ENCODE assay signal across 10 cellular contexts in genomic region chr3:14391033-14391432, GRCh38. TPM values are rescaled to one million over a fixed set of nuclear protein-coding genes. Genes with fewer than 3 reads are reported as not detected.
DNase-seq lines count a peak whose midpoint lies in the region; ATAC-seq, FAIRE-seq and TF ChIP-seq lines count a peak whose summit lies in the region.
"Had no signal": no experiment of that assay in that cellular context is flagged by ENCODE, and none has a peak within 500 bp of the region (broad histone marks: within the 10 kb centered on the region; RNA-seq: fewer than 3 reads in every experiment).

No MANE protein-coding gene starts in this region.

- H2BK120ac ChIP-seq in H1 (replicated peaks; ENCODE audit: low read depth, low read length), result no peak overlapping the region

- TF ChIP-seq RAD21 in H1 (IDR thresholded peaks at IDR 0.05 in 1 of 2, conservative IDR thresholded peaks at IDR 0.05 in 1 of 2; ENCODE audit: low read depth in 2 of 2, low read length in 2 of 2), result no peak

- no peak overlapping the region for H2BK5ac ChIP-seq in H1 (ENCODE audit: low read depth, low read length)

- H3K79me1 ChIP-seq in H1 (ENCODE audit: low read depth, low read length), result no peaks in the 10 kb centered on the region

- H4K91ac ChIP-seq in H1 (replicated peaks; ENCODE audit: insufficient read length, low read length), result no peak overlapping the region

- H3K18ac ChIP-seq in H1 (ENCODE audit: extremely low read depth, low read length), result no peak overlapping the region

- TF ChIP-seq POLR2A in H1 (IDR thresholded peaks at IDR 0.05; ENCODE audit: control extremely low read depth in 1 of 2, low read depth in 2 of 2, low read length in 2 of 2), result no peak

- intact Hi-C loops in activated CD8-positive, alpha-beta T cell treated with anti-CD3 and anti-CD28 coated beads for 36 hours (cut with micrococcal nuclease), result no loop called here

- H3K27ac ChIP-seq in H1 (ENCODE audit: low read depth, low read length), result no peak overlapping the region

- no peaks in the 10 kb centered on the region for H3K27me3 Mint-ChIP-seq in activated CD8-positive, alpha-beta T cell treated with anti-CD3 and anti-CD28 coated beads for 36 hours
- peaks cover 3% of the 10 kb centered on the region for H3K27me3 Mint-ChIP-seq in activated T-cell treated with anti-CD3 and anti-CD28 coated beads, Interleukin-2, amount 50 U/mL, for 24 hours

- no peaks in the 10 kb centered on the region for H3K9me3 Mint-ChIP-seq in activated naive CD4-positive, alpha-beta T cell treated with anti-CD3 and anti-CD28 coated beads, Interleukin-2, amount 50 U/mL, for 72 hours
- no peaks in the 10 kb centered on the region for H3K9me3 Mint-ChIP-seq in activated CD8-positive, alpha-beta T cell treated with anti-CD3 and anti-CD28 coated beads for 36 hours
- H3K9me3 Mint-ChIP-seq in activated T-cell treated with anti-CD3 and anti-CD28 coated beads, Interleukin-2, amount 50 U/mL, for 24 hours, result no peaks in the 10 kb centered on the region
- H3K9me3 Mint-ChIP-seq: stimulated activated effector memory CD8-positive, alpha-beta T cell treated with anti-CD3 and anti-CD28 coated beads, Interleukin-12 subunit alpha, Interleukin-12 subunit beta, amount 100 ng/mL, for 72 hours had no signal

- TF ChIP-seq EP300 in H1 (IDR thresholded peaks at IDR 0.05; ENCODE audit: borderline replicate concordance in 1 of 2, low read depth in 2 of 2, low read length in 2 of 2), result no peak

- peak overlapping the region; percentile 10; the same call in 1 of the 2 replicates for H2AK5ac ChIP-seq in H1 (ENCODE audit: low read depth, low read length)

- H4K8ac ChIP-seq in H1 (ENCODE audit: extremely low read depth, insufficient read depth, low read length), result no peak overlapping the region

- no peaks in the 10 kb centered on the region for H3K9me3 ChIP-seq in H1 (ENCODE audit: insufficient read depth in 2 of 2, low read depth in 1 of 2, low read length in 1 of 2)

- no peak overlapping the region for H3K4ac ChIP-seq in H1 (replicated peaks; ENCODE audit: insufficient read length, low read depth, low read length)

- H4K5ac ChIP-seq in H1 (ENCODE audit: insufficient read length, low read depth, low read length), result no peak overlapping the region

- peak; percentile 72 for DNase-seq in DMS53 (lab: John Stamatoyannopoulos, UW)
- DNase-seq in NCI-H446 treated with DMSO at 0.1 percent for 48 hours (lab: John Stamatoyannopoulos, UW), result peak; percentile 15
- DNase-seq in H1 (ENCODE audit: low read depth in 1 of 2, low spot score in 2 of 2), result no peak
- DNase-seq in omental fat pad (ENCODE audit: low spot score), result no peak
- no peak for DNase-seq in activated naive CD4-positive, alpha-beta T cell treated with anti-CD3 and anti-CD28 coated beads, Interleukin-2, amount 50 U/mL, for 72 hours (ENCODE audit: low spot score in 2 of 2)
- DNase-seq in activated CD8-positive, alpha-beta T cell treated with anti-CD3 and anti-CD28 coated beads for 36 hours, result no peak
- no peak for DNase-seq in activated T-cell treated with anti-CD3 and anti-CD28 coated beads, Interleukin-2, amount 50 U/mL, for 24 hours
- DNase-seq: mesendoderm had no signal

- no peak overlapping the region for H2BK20ac ChIP-seq in H1 (ENCODE audit: low read length)

- H3K79me2 ChIP-seq in H1 (ENCODE audit: control insufficient read depth in 1 of 2, insufficient read depth in 2 of 2, low read length in 2 of 2), result no peaks in the 10 kb centered on the region

- H3K4me3 ChIP-seq in H1 (ENCODE audit: extremely low read depth in 1 of 4, insufficient read depth in 2 of 4, low read depth in 3 of 4, low read length in 4 of 4), result no peak overlapping the region

- no peaks in the 10 kb centered on the region for H3K4me1 Mint-ChIP-seq in activated CD8-positive, alpha-beta T cell treated with anti-CD3 and anti-CD28 coated beads for 36 hours (ENCODE audit: low read depth)
- no peaks in the 10 kb centered on the region for H3K4me1 Mint-ChIP-seq in activated T-cell treated with anti-CD3 and anti-CD28 coated beads, Interleukin-2, amount 50 U/mL, for 24 hours (ENCODE audit: low read depth)

- H3K36me3 ChIP-seq in H1 (ENCODE audit: control insufficient read depth in 2 of 4, insufficient read depth in 4 of 4, low read length in 3 of 4), result no peaks in the 10 kb centered on the region; a peak in 1 of 8 replicates

- H3K9ac ChIP-seq in H1 (replicated peaks in 1 of 4; ENCODE audit: extremely low read depth in 1 of 4, low read depth in 3 of 4, low read length in 3 of 4), result no peak overlapping the region

- H4K20me1 ChIP-seq in H1 (replicated peaks in 1 of 2; ENCODE audit: control insufficient read depth in 1 of 2, insufficient read depth in 2 of 2, low read length in 2 of 2), result no peaks in the 10 kb centered on the region

- H3K56ac ChIP-seq in H1 (replicated peaks; ENCODE audit: insufficient read length, low read depth, low read length), result no peak overlapping the region

- H2BK15ac ChIP-seq in H1 (ENCODE audit: low read length), result no peak overlapping the region; the same call in 1 of the 2 replicates

- TF ChIP-seq CTCF in H1 (IDR thresholded peaks at IDR 0.05; ENCODE audit: control extremely low read depth in 1 of 3, insufficient read depth in 1 of 3, low read depth in 1 of 3, low read length in 3 of 3) (no peak), omental fat pad (IDR thresholded peaks at IDR 0.05) (no peak)
- TF ChIP-seq CTCF in activated CD8-positive, alpha-beta T cell treated with anti-CD3 and anti-CD28 coated beads for 36 hours (IDR thresholded peaks at IDR 0.05), result no peak

- FAIRE-seq in H1 (lab: Jason Lieb, UNC), result no peak

- POLR2A ChIA-PET in H1 (lab: Charles Lee; ENCODE audit: partially characterized antibody), result interaction anchor here (1.1 to 6.0 kb wide), 2 partner anchors 12 to 119 kb away, joined by 3 to 41 read pairs; partner anchors contain the start of gene SLC6A6
- POLR2A ChIA-PET in activated CD8-positive, alpha-beta T cell treated with anti-CD3 and anti-CD28 coated beads for 36 hours (lab: Charles Lee), result no interaction called here

- no peak overlapping the region for H3K4me2 ChIP-seq in H1 (ENCODE audit: insufficient read depth in 1 of 2, low read depth in 2 of 2, low read length in 2 of 2)

- H3K27me3 ChIP-seq in H1 (replicated peaks in 1 of 4; ENCODE audit: control insufficient read depth in 3 of 4, extremely low read depth in 1 of 4, insufficient read depth in 3 of 4, low read length in 3 of 4), result no peaks in the 10 kb centered on the region

- H3K4me3 Mint-ChIP-seq in activated CD8-positive, alpha-beta T cell treated with anti-CD3 and anti-CD28 coated beads for 36 hours, result no peak overlapping the region
- no peak overlapping the region for H3K4me3 Mint-ChIP-seq in activated T-cell treated with anti-CD3 and anti-CD28 coated beads, Interleukin-2, amount 50 U/mL, for 24 hours
- H3K4me3 Mint-ChIP-seq: stimulated activated effector memory CD8-positive, alpha-beta T cell treated with anti-CD3 and anti-CD28 coated beads, Interleukin-12 subunit alpha, Interleukin-12 subunit beta, amount 100 ng/mL, for 72 hours had no signal

- no peak overlapping the region for H3K14ac ChIP-seq in H1 (ENCODE audit: insufficient read length)

- H3K27ac Mint-ChIP-seq in activated naive CD4-positive, alpha-beta T cell treated with anti-CD3 and anti-CD28 coated beads, Interleukin-2, amount 50 U/mL, for 72 hours, result no peak overlapping the region
- H3K27ac Mint-ChIP-seq in activated CD8-positive, alpha-beta T cell treated with anti-CD3 and anti-CD28 coated beads for 36 hours, result no peak overlapping the region
- H3K27ac Mint-ChIP-seq in activated T-cell treated with anti-CD3 and anti-CD28 coated beads, Interleukin-2, amount 50 U/mL, for 24 hours, result no peak overlapping the region
- H3K27ac Mint-ChIP-seq: stimulated activated effector memory CD8-positive, alpha-beta T cell treated with anti-CD3 and anti-CD28 coated beads, Interleukin-12 subunit alpha, Interleukin-12 subunit beta, amount 100 ng/mL, for 72 hours had no signal

- WGBS in H1 (ENCODE audit: extremely low coverage in 1 of 2, insufficient coverage in 1 of 2, insufficient read length in 1 of 2, insufficient replicate concordance in 2 of 2, low coverage in 1 of 2, low lambda C conversion rate in 2 of 2, missing lambda C conversion rate in 1 of 2), 2 experiments, result 91% methylated on average over 4 of the region's 4 CpGs; no CpG with 5 or more reads in 1 of the 2 experiments

- no peaks in the 10 kb centered on the region for H3K23me2 ChIP-seq in H1 (ENCODE audit: low read depth, low read length)

- no peak overlapping the region for H2AFZ ChIP-seq in H1 (ENCODE audit: low read length)

- CTCF ChIA-PET in H1 (lab: Charles Lee; ENCODE audit: partially characterized antibody), result interaction anchor here (0.8 to 5.7 kb wide), 16 partner anchors 8 to 131 kb away, joined by 3 to 70 read pairs (median 11); partner anchors contain the start of gene SLC6A6
- CTCF ChIA-PET in activated CD8-positive, alpha-beta T cell treated with anti-CD3 and anti-CD28 coated beads for 36 hours (lab: Charles Lee), result no interaction called here

- H3K23ac ChIP-seq in H1 (ENCODE audit: insufficient read length), result no peak overlapping the region

- ATAC-seq in omental fat pad (ENCODE audit: low FRiP score) (peak; percentile 70), HG02588 (IDR thresholded peaks at IDR 0.05; ENCODE audit: unreplicated experiment) (no peak)
- ATAC-seq in activated naive CD4-positive, alpha-beta T cell treated with anti-CD3 and anti-CD28 coated beads, Interleukin-2, amount 50 U/mL, for 72 hours, result no peak
- ATAC-seq in activated CD8-positive, alpha-beta T cell treated with anti-CD3 and anti-CD28 coated beads for 36 hours, result no peak
- ATAC-seq: stimulated activated effector memory CD8-positive, alpha-beta T cell treated with anti-CD3 and anti-CD28 coated beads, Interleukin-12 subunit alpha, Interleukin-12 subunit beta, amount 100 ng/mL, for 72 hours had no signal

- H2BK12ac ChIP-seq in H1 (ENCODE audit: low read depth, low read length), result peak overlapping the region; percentile 39; the same call in 1 of the 2 replicates

- H3K36me3 Mint-ChIP-seq in activated naive CD4-positive, alpha-beta T cell treated with anti-CD3 and anti-CD28 coated beads, Interleukin-2, amount 50 U/mL, for 72 hours, result no peaks in the 10 kb centered on the region
- H3K36me3 Mint-ChIP-seq in activated CD8-positive, alpha-beta T cell treated with anti-CD3 and anti-CD28 coated beads for 36 hours (ENCODE audit: low read depth), result no peaks in the 10 kb centered on the region
- H3K36me3 Mint-ChIP-seq in activated T-cell treated with anti-CD3 and anti-CD28 coated beads, Interleukin-2, amount 50 U/mL, for 24 hours (ENCODE audit: low read depth), result no peaks in the 10 kb centered on the region

- H3K4me1 ChIP-seq in H1 (replicated peaks in 1 of 4; ENCODE audit: control insufficient read depth in 3 of 4, insufficient read depth in 4 of 4, low read length in 3 of 4), result peaks cover 0 to 5% (median 3%) of the 10 kb centered on the region in 4 experiments; a peak in 6 of 7 replicates

RNA-seq across cellular contexts. Expression of gene SLC6A6, which starts 11.4 kb away (rescaled TPM):
- 140 and 144 TPM in 2 replicates for total RNA-seq in H1 (2021; fragmentation: NEBNext Ultra II Directional; extraction: Animal tissue kit (Norgen Biotek cat#: 25700))
- 66.2 and 77.8 TPM in 2 replicates for polyA plus RNA-seq in H1 (2011; rRNA removed)
- 69.0 TPM for polyA plus RNA-seq in H1 (2011; cell fraction: cytosol; rRNA removed)
- polyA plus RNA-seq in H1 (2011; cell fraction: nucleus; rRNA removed), result 164 TPM
- 61.4 to 78.1 TPM (median 74.2 TPM) in 4 replicates for polyA plus RNA-seq in H1 (2012, experiment 1 of 2)
- 45.2 TPM for polyA plus RNA-seq in H1 (2012, experiment 2 of 2)
- polyA plus RNA-seq in H1 (2013, experiment 1 of 2), result 158 TPM
- 135 TPM for polyA plus RNA-seq in H1 (2013, experiment 2 of 2)
- 242 and 245 TPM in 2 replicates for polyA minus RNA-seq in H1 (2011; rRNA and poly(A)+ RNA removed)
- 135 TPM for polyA minus RNA-seq in H1 (2011; cell fraction: cytosol; rRNA and poly(A)+ RNA removed)
- polyA minus RNA-seq in H1 (2011; cell fraction: nucleus; rRNA and poly(A)+ RNA removed), result 104 TPM
- total RNA-seq in omental fat pad, result 10 to 100 TPM; 35.7 to 75.2 (median 56.4) TPM
- 10 to 100 TPM; 52.7 to 71.9 TPM for total RNA-seq in activated naive CD4-positive, alpha-beta T cell treated with anti-CD3 and anti-CD28 coated beads, Interleukin-2, amount 50 U/mL, for 72 hours
- 10 to 100 TPM; 43.4 to 48.8 TPM for total RNA-seq in activated CD8-positive, alpha-beta T cell treated with anti-CD3 and anti-CD28 coated beads for 36 hours

Comparison
In these comparisons a context has a peak if more than half of its experiments do, and no peak if none do; other contexts are left out.
1. DNase-seq: peak in DMS53 (single experiment) and NCI-H446 treated with DMSO at 0.1 percent for 48 hours (single experiment); none in H1 (0 of 2), omental fat pad (single experiment), activated naive CD4-positive, alpha-beta T cell treated with anti-CD3 and anti-CD28 coated beads, Interleukin-2, amount 50 U/mL, for 72 hours (0 of 2), activated CD8-positive, alpha-beta T cell treated with anti-CD3 and anti-CD28 coated beads for 36 hours (single experiment) and activated T-cell treated with anti-CD3 and anti-CD28 coated beads, Interleukin-2, amount 50 U/mL, for 24 hours (single experiment).